Comparison of ENCODE assay signal across 29 cellular contexts in the genomic region with DNA sequence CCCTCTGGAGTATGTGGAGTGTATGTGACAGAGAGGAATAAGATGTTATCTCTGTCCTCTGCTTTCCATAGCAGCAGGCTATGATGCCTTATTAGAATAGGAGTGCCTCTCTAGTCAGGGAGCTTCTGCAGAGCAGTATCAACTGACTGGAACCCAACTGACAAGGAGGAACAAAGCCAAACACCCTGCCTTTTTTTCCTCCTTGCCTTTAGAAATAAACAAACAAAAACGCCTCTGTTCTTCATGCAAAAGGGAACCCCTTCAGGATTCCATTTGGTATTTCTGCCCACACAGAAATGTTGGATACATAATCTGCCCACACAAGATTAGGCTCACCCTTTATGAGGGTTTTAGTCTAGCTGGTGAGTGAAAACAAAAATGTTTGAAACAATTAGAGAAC.
"Had no signal": no experiment of that assay in that cellular context is flagged by ENCODE, and none has a peak within 500 bp of the region (broad histone marks: within the 10 kb centered on the region; RNA-seq: fewer than 3 reads in every experiment).

No MANE protein-coding gene starts in this region.

- H3K4me2 ChIP-seq: smooth muscle cell had no signal

- H3K4me1 ChIP-seq: lower lobe of right lung, parathyroid adenoma, right atrium auricular region, transverse colon, upper lobe of left lung, vagina had no signal

- H3K9me3 ChIP-seq: left lung, lower lobe of right lung, mucosa of descending colon, right atrium auricular region, right lobe of liver, transverse colon, upper lobe of left lung, vagina had no signal

- H3K4me1 Mint-ChIP-seq: immature natural killer cell had no signal

- H3K9me3 Mint-ChIP-seq: immature natural killer cell; natural killer cell treated with Interleukin-12 subunit alpha and Interleukin-12 subunit beta and Interleukin-15 and Interleukin-18, amount 100 ng/mL, for 72 hours; stimulated activated memory B cell treated with anti-CD40 and anti-IgM and Interleukin-4, amounts not matched to agents 10 μg/mL and 1 μg/mL and 100 μg/mL, for 72 hours; stimulated activated naive CD8-positive, alpha-beta T cell treated with anti-CD3 and anti-CD28 coated beads, Interleukin-15, amount 100 ng/mL, for 72 hours had no signal

- H3K27ac ChIP-seq: left lung, lower lobe of right lung, parathyroid adenoma, right atrium auricular region, right lobe of liver, transverse colon, upper lobe of left lung, vagina had no signal

- H3K4me3 Mint-ChIP-seq: immature natural killer cell; naive thymus-derived CD4-positive, alpha-beta T cell; natural killer cell treated with Interleukin-12 subunit alpha and Interleukin-12 subunit beta and Interleukin-15 and Interleukin-18, amount 100 ng/mL, for 72 hours; stimulated activated memory B cell treated with anti-CD40 and anti-IgM and Interleukin-4, amounts not matched to agents 10 μg/mL and 1 μg/mL and 100 μg/mL, for 72 hours; stimulated activated naive CD8-positive, alpha-beta T cell treated with anti-CD3 and anti-CD28 coated beads, Interleukin-15, amount 100 ng/mL, for 72 hours had no signal

- H3K36me3 ChIP-seq: right atrium auricular region, right lobe of liver, vagina had no signal

- H3K9ac ChIP-seq: parathyroid adenoma had no signal

- H3K27me3 Mint-ChIP-seq: naive thymus-derived CD4-positive, alpha-beta T cell; natural killer cell treated with Interleukin-12 subunit alpha and Interleukin-12 subunit beta and Interleukin-15 and Interleukin-18, amount 100 ng/mL, for 72 hours; progenitor cell of endocrine pancreas; stimulated activated memory B cell treated with anti-CD40 and anti-IgM and Interleukin-4, amounts not matched to agents 10 μg/mL and 1 μg/mL and 100 μg/mL, for 72 hours; stimulated activated naive CD8-positive, alpha-beta T cell treated with anti-CD3 and anti-CD28 coated beads, Interleukin-15, amount 100 ng/mL, for 72 hours had no signal

- H3K79me2 ChIP-seq: parathyroid adenoma had no signal

- H3K27ac Mint-ChIP-seq: immature natural killer cell; natural killer cell treated with Interleukin-12 subunit alpha and Interleukin-12 subunit beta and Interleukin-15 and Interleukin-18, amount 100 ng/mL, for 72 hours; stimulated activated memory B cell treated with anti-CD40 and anti-IgM and Interleukin-4, amounts not matched to agents 10 μg/mL and 1 μg/mL and 100 μg/mL, for 72 hours; stimulated activated naive CD8-positive, alpha-beta T cell treated with anti-CD3 and anti-CD28 coated beads, Interleukin-15, amount 100 ng/mL, for 72 hours had no signal

- H3K4me3 ChIP-seq: left lung, lower lobe of right lung, mucosa of descending colon, right atrium auricular region, right lobe of liver, smooth muscle cell, transverse colon, upper lobe of left lung, vagina had no signal

- DNase-seq: hypothalamus; immature natural killer cell; kidney; left colon; left lung; lower lobe of right lung; mammary epithelial cell; mesenchymal stem cell; midbrain; mucosa of descending colon; naive thymus-derived CD4-positive, alpha-beta T cell; occipital lobe; right lobe of liver; stimulated activated CD4-positive, alpha-beta T cell treated with anti-CD3 and anti-CD28 coated beads, Interleukin-1b, Interleukin-23, amount 100 ng/mL, for 48 hours; stimulated activated CD4-positive, alpha-beta T cell treated with anti-CD3 and anti-CD28 coated beads, Interleukin-2, amount 100 ng/mL, for 48 hours; stimulated activated CD4-positive, alpha-beta T cell treated with anti-CD3 and anti-CD28 coated beads, Interleukin-4, amount 100 ng/mL, for 4 hours; stimulated activated CD8-positive, alpha-beta memory T cell treated with anti-CD3 and anti-CD28 coated beads, Interleukin-4, amount 100 ng/mL, for 48 hours; stimulated activated naive CD4-positive, alpha-beta T cell treated with Interleukin-2 at 50 U/mL for 16 hours; stimulated activated naive CD8-positive, alpha-beta T cell treated with anti-CD3 and anti-CD28 coated beads, Interleukin-15, amount 100 ng/mL, for 72 hours; substantia nigra; transverse colon; upper lobe of left lung had no signal

- H3K27me3 ChIP-seq: left lung, right atrium auricular region, right lobe of liver, transverse colon, upper lobe of left lung, vagina had no signal
